In genomic region chr19:42178791-42179500, GRCh38 we compare ENCODE assay signal across 10 cellular contexts. TPM values are rescaled to one million over a fixed set of nuclear protein-coding genes. Genes with fewer than 3 reads are reported as not detected.
DNase-seq lines count a peak whose midpoint lies in the region; ATAC-seq and TF ChIP-seq lines count a peak whose summit lies in the region.
"Had no signal": no experiment of that assay in that cellular context is flagged by ENCODE, and none has a peak within 500 bp of the region (broad histone marks: within the 10 kb centered on the region; RNA-seq: fewer than 3 reads in every experiment).

No MANE protein-coding gene starts in this region.

- no peaks in the 10 kb centered on the region for H3F3A ChIP-seq in smooth muscle cell (ENCODE audit: low read depth)

- H3K9me3 ChIP-seq in smooth muscle cell (replicated peaks; ENCODE audit: low read depth) = no peaks in the 10 kb centered on the region
- H3K9me3 ChIP-seq: heart left ventricle, neutrophil had no signal

- H3K27ac Mint-ChIP-seq in activated naive CD4-positive, alpha-beta T cell treated with anti-CD3 and anti-CD28 coated beads for 36 hours = no peak overlapping the region

- no peak overlapping the region for H2AFZ ChIP-seq in smooth muscle cell (ENCODE audit: low read depth)

- peak; percentile 15 for DNase-seq in activated naive CD4-positive, alpha-beta T cell treated with anti-CD3 and anti-CD28 coated beads for 36 hours
- no peak for DNase-seq in activated naive CD4-positive, alpha-beta T cell treated with Interleukin-2 at 50 U/mL for 16 hours
- DNase-seq in NAMALWA (ENCODE audit: low spot score) = peak; percentile 68
- DNase-seq in ecto neural progenitor cell (ENCODE audit: low spot score) = peak; percentile 65
- no peak for DNase-seq in smooth muscle cell (lab: John Stamatoyannopoulos, UW; ENCODE audit: unreplicated experiment)
- DNase-seq in cerebellar nuclear complex (lab: John Stamatoyannopoulos, UW) = no peak
- DNase-seq: heart left ventricle had no signal

- no peaks in the 10 kb centered on the region for H3K36me3 Mint-ChIP-seq in activated naive CD4-positive, alpha-beta T cell treated with anti-CD3 and anti-CD28 coated beads for 36 hours (ENCODE audit: low read depth)

- intact Hi-C loops in activated naive CD4-positive, alpha-beta T cell treated with anti-CD3 and anti-CD28 coated beads for 36 hours (cut with micrococcal nuclease) = loop anchor here (1.0 kb wide), 2 partner anchors 46 to 71 kb away; no protein-coding TSS in a partner anchor

- peak; percentile 39 for TF ChIP-seq CTCF in smooth muscle cell (IDR thresholded peaks at IDR 0.05; ENCODE audit: borderline replicate concordance, insufficient read depth, poor library complexity, severe bottlenecking)

- H3K4me2 ChIP-seq in smooth muscle cell = no peak overlapping the region

- H3K27me3 ChIP-seq in smooth muscle cell (ENCODE audit: low read depth) = peaks cover 80% of the 10 kb centered on the region

- no peaks in the 10 kb centered on the region for H3K9me3 Mint-ChIP-seq in activated naive CD4-positive, alpha-beta T cell treated with anti-CD3 and anti-CD28 coated beads for 36 hours

- CTCF ChIA-PET in activated naive CD4-positive, alpha-beta T cell treated with anti-CD3 and anti-CD28 coated beads for 36 hours (lab: Charles Lee) = interaction anchor here (0.7 kb wide), 1 partner anchor 301 kb away, joined by 4 read pairs; no protein-coding TSS in a partner anchor

- H4K20me1 ChIP-seq in smooth muscle cell (ENCODE audit: low read depth) = no peaks in the 10 kb centered on the region

- no peaks in the 10 kb centered on the region for H3K4me1 ChIP-seq in smooth muscle cell (ENCODE audit: low read depth)

- no peak overlapping the region for H3K4me3 Mint-ChIP-seq in activated naive CD4-positive, alpha-beta T cell treated with anti-CD3 and anti-CD28 coated beads for 36 hours

- no peak for ATAC-seq in GM21526 (IDR thresholded peaks at IDR 0.05; ENCODE audit: low FRiP score, unreplicated experiment)
- ATAC-seq in HG02588 (IDR thresholded peaks at IDR 0.05; ENCODE audit: unreplicated experiment) = no peak
- ATAC-seq: heart left ventricle had no signal

- no peak overlapping the region for H3K4me3 ChIP-seq in smooth muscle cell
- H3K4me3 ChIP-seq: heart left ventricle had no signal

- no peak overlapping the region for H3K9ac ChIP-seq in smooth muscle cell (ENCODE audit: low read depth)

- peaks cover 14% of the 10 kb centered on the region for H3K4me1 Mint-ChIP-seq in activated naive CD4-positive, alpha-beta T cell treated with anti-CD3 and anti-CD28 coated beads for 36 hours (ENCODE audit: low read depth)

- peaks cover 26% of the 10 kb centered on the region for H3K27me3 Mint-ChIP-seq in activated naive CD4-positive, alpha-beta T cell treated with anti-CD3 and anti-CD28 coated beads for 36 hours (ENCODE audit: low read depth)

- no peaks in the 10 kb centered on the region for H3K36me3 ChIP-seq in smooth muscle cell (ENCODE audit: low read depth)
- H3K36me3 ChIP-seq: heart left ventricle, neutrophil had no signal

- WGBS in smooth muscle cell (ENCODE audit: low lambda C conversion rate) = 56% methylated on average over 2 of the region's 4 CpGs

- no peak overlapping the region for H3K27ac ChIP-seq in smooth muscle cell (ENCODE audit: low read depth)
- H3K27ac ChIP-seq: heart left ventricle, neutrophil had no signal

- no peaks in the 10 kb centered on the region for H3K79me2 ChIP-seq in smooth muscle cell (ENCODE audit: low read depth)

RNA-seq across cellular contexts. Expression of gene DEDD2, which starts 38.5 kb away (rescaled TPM):
- total RNA-seq in activated naive CD4-positive, alpha-beta T cell treated with anti-CD3 and anti-CD28 coated beads for 36 hours = 10 to 100 TPM; 24.8 to 26.0 TPM
- 12.6 and 35.4 TPM in 2 replicates for total RNA-seq in smooth muscle cell
- 22.4 and 23.4 TPM in 2 replicates for polyA plus RNA-seq in smooth muscle cell

RNA-seq across cellular contexts. Expression of gene ZNF526, which starts 41.2 kb away (rescaled TPM):
- 10 to 100 TPM; 11.5 to 11.6 TPM for total RNA-seq in activated naive CD4-positive, alpha-beta T cell treated with anti-CD3 and anti-CD28 coated beads for 36 hours
- total RNA-seq in smooth muscle cell = 5.0 and 5.9 TPM in 2 replicates
- polyA plus RNA-seq in smooth muscle cell = 12.0 and 12.1 TPM in 2 replicates

RNA-seq across cellular contexts. Expression of gene POU2F2, which starts 46.7 kb away (rescaled TPM):
- 10 to 100 TPM; 30.0 to 31.9 TPM for total RNA-seq in activated naive CD4-positive, alpha-beta T cell treated with anti-CD3 and anti-CD28 coated beads for 36 hours
- 0.58 and 0.99 TPM in 2 replicates for total RNA-seq in smooth muscle cell
- 6.3 and 8.6 TPM in 2 replicates for polyA plus RNA-seq in smooth muscle cell

Comparison
In these comparisons a context has a peak if more than half of its experiments do, and no peak if none do; other contexts are left out.
1. DNase-seq: peak in activated naive CD4-positive, alpha-beta T cell treated with anti-CD3 and anti-CD28 coated beads for 36 hours (single experiment), NAMALWA (single experiment) and ecto neural progenitor cell (single experiment); none in activated naive CD4-positive, alpha-beta T cell treated with Interleukin-2 at 50 U/mL for 16 hours (single experiment), smooth muscle cell (single experiment) and cerebellar nuclear complex (0 of 2).
2. RNA of gene POU2F2, which starts 46.7 kb away (total RNA-seq): 30.0 to 31.9 TPM in activated naive CD4-positive, alpha-beta T cell treated with anti-CD3 and anti-CD28 coated beads for 36 hours; 0.58 to 0.99 TPM in smooth muscle cell; every median in the first group is over 10 times any median in the second.